ENCODE assay signal across 16 cellular contexts in genomic region chr21:44020551-44020950, GRCh38. TPM values are rescaled to one million over a fixed set of nuclear protein-coding genes. Genes with fewer than 3 reads are reported as not detected.
DNase-seq lines count a peak whose midpoint lies in the region; ATAC-seq, FAIRE-seq and TF ChIP-seq lines count a peak whose summit lies in the region.
"Had no signal": no experiment of that assay in that cellular context is flagged by ENCODE, and none has a peak within 500 bp of the region (broad histone marks: within the 10 kb centered on the region; RNA-seq: fewer than 3 reads in every experiment).

No MANE protein-coding gene starts in this region.

- H3K4me1 ChIP-seq in right atrium auricular region (peaks cover 0 to 51% of the 10 kb centered on the region in 2 donors), endodermal cell (ENCODE audit: control insufficient read depth, insufficient read depth, low read length) (peaks cover 10% of the 10 kb centered on the region)

- peaks cover 19% of the 10 kb centered on the region for H3K4me1 Mint-ChIP-seq in endodermal cell

- H3K27me3 ChIP-seq in right atrium auricular region (no peaks in the 10 kb centered on the region), endodermal cell (ENCODE audit: control insufficient read depth, insufficient read depth, low read length, poor library complexity, severe bottlenecking) (no peaks in the 10 kb centered on the region)
- H3K27me3 ChIP-seq: colonic mucosa, ovary had no signal

- H3K27ac ChIP-seq in right atrium auricular region: no peak overlapping the region
- no peak overlapping the region for H3K27ac ChIP-seq in endodermal cell (ENCODE audit: low read depth, low read length)
- H3K27ac ChIP-seq: colonic mucosa, ovary had no signal

- H3K9me3 Mint-ChIP-seq in endodermal cell: no peaks in the 10 kb centered on the region

- ATAC-seq in left ventricle myocardium superior (peak; percentile 10), HG02588 (IDR thresholded peaks at IDR 0.05; ENCODE audit: unreplicated experiment) (no peak), HG03439 (IDR thresholded peaks at IDR 0.05; ENCODE audit: unreplicated experiment) (no peak)
- ATAC-seq: PC-3 had no signal

- no peak overlapping the region for H3K4me3 Mint-ChIP-seq in endodermal cell

- intact Hi-C loops in left ventricle myocardium superior (cut with micrococcal nuclease): no loop called here

- H3K9ac ChIP-seq in endodermal cell (ENCODE audit: extremely low read depth, low read length, poor library complexity, severe bottlenecking): no peak overlapping the region

- peak overlapping the region; percentile 39 for H3K27ac Mint-ChIP-seq in endodermal cell

- no peaks in the 10 kb centered on the region for H3K9me3 ChIP-seq in right atrium auricular region
- H3K9me3 ChIP-seq in endodermal cell (ENCODE audit: control insufficient read depth, low read length): no peaks in the 10 kb centered on the region
- H3K9me3 ChIP-seq: colonic mucosa, ovary had no signal

- 70 to 82% methylated on average over 3 to 4 of the region's 4 CpGs for WGBS in endodermal cell (ENCODE audit: insufficient coverage in 1 of 2, insufficient read length in 1 of 2), 2 experiments

- no peak for DNase-seq in left ventricle myocardium superior
- DNase-seq in right atrium auricular region (ENCODE audit: low spot score): no peak
- peak; percentile 20 for DNase-seq in SK-N-DZ (ENCODE audit: low spot score)
- no peak for DNase-seq in endodermal cell
- no peak for DNase-seq in H54 (ENCODE audit: insufficient read length, low spot score)
- DNase-seq: activated CD4-positive, alpha-beta T cell treated with anti-CD3 and anti-CD28 coated beads, Interleukin-2, amount 50 U/mL, for 48 hours; activated effector memory CD4-positive, alpha-beta T cell treated with Interleukin-2 at 50 U/mL for 16 hours; colonic mucosa; foreskin melanocyte; IMR-90; NCI-H526; ovary; PC-3; stimulated activated CD4-positive, alpha-beta T cell treated with anti-CD3 and anti-CD28 coated beads, Interleukin-4, amount 100 ng/mL, for 1 hour had no signal

- peaks cover 3% of the 10 kb centered on the region for H3K36me3 Mint-ChIP-seq in endodermal cell (ENCODE audit: low read depth)

- no peaks in the 10 kb centered on the region for H3K36me3 ChIP-seq in right atrium auricular region
- H3K36me3 ChIP-seq in endodermal cell (ENCODE audit: control insufficient read depth, insufficient read depth, low read length): no peaks in the 10 kb centered on the region
- H3K36me3 ChIP-seq: colonic mucosa, ovary had no signal

- no peak overlapping the region for H3K4me3 ChIP-seq in right atrium auricular region
- H3K4me3 ChIP-seq in endodermal cell (ENCODE audit: low read length): no peak overlapping the region
- H3K4me3 ChIP-seq: colonic mucosa, ovary had no signal

- FAIRE-seq in H54 (lab: Jason Lieb, UNC): no peak

- H3K27me3 Mint-ChIP-seq in endodermal cell (ENCODE audit: insufficient read depth): no peaks in the 10 kb centered on the region

- TF ChIP-seq CTCF in right atrium auricular region (IDR thresholded peaks at IDR 0.05) (no peak), endodermal cell (conservative IDR thresholded peaks at IDR 0.05) (no peak)

- no peak for TF ChIP-seq POLR2A in H54 (IDR thresholded peaks at IDR 0.05; ENCODE audit: low read depth, low read length)

RNA-seq across cellular contexts. Expression of gene TRAPPC10, which starts 8.4 kb away (rescaled TPM):
- total RNA-seq in left ventricle myocardium superior (17.5 TPM), right atrium auricular region (10 to 100 TPM; 18.2 to 19.7 TPM), endodermal cell (10 to 100 TPM; 36.8 to 40.1 TPM)
- 9.2 and 14.1 TPM in 2 replicates for polyA plus RNA-seq in SK-N-DZ (2014; cell fraction: cytosol; rRNA removed)
- 20.6 and 24.7 TPM in 2 replicates for polyA plus RNA-seq in SK-N-DZ (2014; cell fraction: nucleus; rRNA removed)
- polyA plus RNA-seq in endodermal cell (2013, experiment 1 of 2): 18.6 TPM
- polyA plus RNA-seq in endodermal cell (2013, experiment 2 of 2): 18.9 TPM
